ENCODE assay signal across 17 cellular contexts in the genomic region with DNA sequence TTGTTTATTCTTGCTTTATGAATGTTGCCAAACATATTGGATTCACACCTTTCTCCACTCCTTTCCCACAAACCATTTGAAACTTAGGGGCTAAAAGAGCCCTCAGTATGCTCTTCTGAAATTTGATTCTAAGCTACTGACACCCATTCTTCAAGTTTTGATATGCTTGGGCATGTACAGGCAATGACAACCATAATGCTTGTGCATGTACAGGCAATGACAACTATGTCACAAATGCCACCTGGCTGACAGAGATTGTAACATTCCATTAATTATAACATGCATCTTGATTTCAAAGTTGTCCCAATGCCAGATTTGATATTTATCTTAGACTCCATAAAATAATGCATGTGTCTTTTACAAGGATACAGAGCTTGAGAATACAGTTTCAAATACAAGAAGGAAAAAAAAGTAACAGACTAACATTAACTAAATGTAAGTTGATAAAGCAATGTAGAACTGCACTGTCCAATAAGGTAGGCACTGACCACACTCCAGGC. TPM values are rescaled to one million over a fixed set of nuclear protein-coding genes. Genes with fewer than 3 reads are reported as not detected.
DNase-seq lines count a peak whose midpoint lies in the region; ATAC-seq and TF ChIP-seq lines count a peak whose summit lies in the region.
"Had no signal": no experiment of that assay in that cellular context is flagged by ENCODE, and none has a peak within 500 bp of the region (broad histone marks: within the 10 kb centered on the region; RNA-seq: fewer than 3 reads in every experiment).

No MANE protein-coding gene starts in this region.

- H3K27ac Mint-ChIP-seq in natural killer cell treated with Interleukin-12 subunit alpha and Interleukin-12 subunit beta and Interleukin-15 and Interleukin-18, amount 100 ng/mL, for 72 hours: no peak overlapping the region
- H3K27ac Mint-ChIP-seq: CD4-positive, CD25-positive, alpha-beta regulatory T cell had no signal

- H3K27ac ChIP-seq in epithelial cell of prostate (peak overlapping the region; percentile 52), smooth muscle cell (ENCODE audit: low read depth) (no peak overlapping the region)
- H3K27ac ChIP-seq: KMS-11, SJSA1 had no signal

- no peaks in the 10 kb centered on the region for H3K4me1 Mint-ChIP-seq in natural killer cell treated with Interleukin-12 subunit alpha and Interleukin-12 subunit beta and Interleukin-15 and Interleukin-18, amount 100 ng/mL, for 72 hours (ENCODE audit: low read depth in 2 of 2)

- intact Hi-C loops in Right ventricle myocardium inferior (cut with DNase I): no loop called here

- H3K9me3 ChIP-seq in smooth muscle cell (replicated peaks; ENCODE audit: low read depth): no peaks in the 10 kb centered on the region
- H3K9me3 ChIP-seq: MG63, SJSA1 had no signal

- H3K79me2 ChIP-seq in smooth muscle cell (ENCODE audit: low read depth): no peaks in the 10 kb centered on the region

- H3K9me3 Mint-ChIP-seq in natural killer cell treated with Interleukin-12 subunit alpha and Interleukin-12 subunit beta and Interleukin-15 and Interleukin-18, amount 100 ng/mL, for 72 hours: no peaks in the 10 kb centered on the region

- no peak for TF ChIP-seq CTCF in smooth muscle cell (IDR thresholded peaks at IDR 0.05; ENCODE audit: borderline replicate concordance, insufficient read depth, poor library complexity, severe bottlenecking)

- no peaks in the 10 kb centered on the region for H3K36me3 Mint-ChIP-seq in natural killer cell treated with Interleukin-12 subunit alpha and Interleukin-12 subunit beta and Interleukin-15 and Interleukin-18, amount 100 ng/mL, for 72 hours
- H3K36me3 Mint-ChIP-seq: CD4-positive, CD25-positive, alpha-beta regulatory T cell had no signal

- H3K36me3 ChIP-seq in smooth muscle cell (ENCODE audit: low read depth): no peaks in the 10 kb centered on the region
- H3K36me3 ChIP-seq: MG63, SJSA1 had no signal

- H3K4me3 ChIP-seq in smooth muscle cell: no peak overlapping the region
- H3K4me3 ChIP-seq: MG63, SJSA1 had no signal

- no peaks in the 10 kb centered on the region for H3F3A ChIP-seq in smooth muscle cell (ENCODE audit: low read depth)

- no peaks in the 10 kb centered on the region for H4K20me1 ChIP-seq in smooth muscle cell (ENCODE audit: low read depth)

- H2AFZ ChIP-seq in smooth muscle cell (ENCODE audit: low read depth): peak overlapping the region; percentile 0

- peaks cover 4% of the 10 kb centered on the region for H3K4me1 ChIP-seq in smooth muscle cell (ENCODE audit: low read depth)

- H3K4me3 Mint-ChIP-seq in natural killer cell treated with Interleukin-12 subunit alpha and Interleukin-12 subunit beta and Interleukin-15 and Interleukin-18, amount 100 ng/mL, for 72 hours: no peak overlapping the region
- H3K4me3 Mint-ChIP-seq: CD4-positive, CD25-positive, alpha-beta regulatory T cell had no signal

- no peak overlapping the region for H3K4me2 ChIP-seq in smooth muscle cell
- H3K4me2 ChIP-seq: KMS-11 had no signal

- no peak overlapping the region for H3K9ac ChIP-seq in smooth muscle cell (ENCODE audit: low read depth)
- H3K9ac ChIP-seq: KMS-11 had no signal

- ATAC-seq in natural killer cell treated with Interleukin-12 subunit alpha and Interleukin-12 subunit beta and Interleukin-15 and Interleukin-18, amount 100 ng/mL, for 72 hours: no peak
- ATAC-seq in Right ventricle myocardium inferior: no peak

- H3K27me3 Mint-ChIP-seq in natural killer cell treated with Interleukin-12 subunit alpha and Interleukin-12 subunit beta and Interleukin-15 and Interleukin-18, amount 100 ng/mL, for 72 hours: peaks cover 29% of the 10 kb centered on the region in 2 donors

- no peaks in the 10 kb centered on the region for H3K27me3 ChIP-seq in smooth muscle cell (ENCODE audit: low read depth)
- H3K27me3 ChIP-seq: SJSA1 had no signal

- DNase-seq in NCI-H1694 (lab: John Stamatoyannopoulos, UW) (peak; percentile 13), NCI-H2171 treated with DMSO at 0.1 percent for 48 hours (lab: John Stamatoyannopoulos, UW) (peak; percentile 82), epithelial cell of prostate (ENCODE audit: low read depth, low spot score) (peak; percentile 44), smooth muscle cell (lab: John Stamatoyannopoulos, UW; ENCODE audit: unreplicated experiment) (no peak), amniotic stem cell (lab: John Stamatoyannopoulos, UW) (no peak), Right ventricle myocardium inferior (ENCODE audit: missing footprints) (no peak)
- DNase-seq in natural killer cell treated with Interleukin-12 subunit alpha and Interleukin-12 subunit beta and Interleukin-15 and Interleukin-18, amount 100 ng/mL, for 72 hours (ENCODE audit: low spot score): no peak
- DNase-seq: CD4-positive, CD25-positive, alpha-beta regulatory T cell; DMS53; H7; MG63; NCI-H1930; NCI-H526; OCI-M1; RPMI8226 had no signal

RNA-seq across cellular contexts. Expression of a gene that starts 17.5 kb away (rescaled TPM):
- total RNA-seq in smooth muscle cell: 55.3 and 56.5 TPM in 2 replicates
- 44.0 and 46.6 TPM in 2 replicates for polyA plus RNA-seq in smooth muscle cell
- total RNA-seq in natural killer cell treated with Interleukin-12 subunit alpha and Interleukin-12 subunit beta and Interleukin-15 and Interleukin-18, amount 100 ng/mL, for 72 hours: 10 to 100 TPM; 52.9 to 61.1 TPM
- 4.1 TPM for total RNA-seq in Right ventricle myocardium inferior

Comparison
In these comparisons a context has a peak if more than half of its experiments do, and no peak if none do; other contexts are left out.
1. DNase-seq: peak in NCI-H1694 (single experiment), NCI-H2171 treated with DMSO at 0.1 percent for 48 hours (single experiment) and epithelial cell of prostate (single experiment); none in smooth muscle cell (single experiment), amniotic stem cell (single experiment), natural killer cell treated with Interleukin-12 subunit alpha and Interleukin-12 subunit beta and Interleukin-15 and Interleukin-18, amount 100 ng/mL, for 72 hours (single experiment) and Right ventricle myocardium inferior (single experiment).
2. RNA of a gene that starts 17.5 kb away (total RNA-seq): 52.9 to 61.1 TPM in natural killer cell treated with Interleukin-12 subunit alpha and Interleukin-12 subunit beta and Interleukin-15 and Interleukin-18, amount 100 ng/mL, for 72 hours and 55.3 to 56.5 TPM in smooth muscle cell; 4.1 TPM in Right ventricle myocardium inferior (single experiment); every median in the first group is over 10 times any median in the second.